In genomic region chr6:159595173-159595572, GRCh38 we compare ENCODE assay signal across 12 cellular contexts.
DNase-seq lines count a peak whose midpoint lies in the region; TF ChIP-seq lines count a peak whose summit lies in the region.
"Had no signal": no experiment of that assay in that cellular context is flagged by ENCODE, and none has a peak within 500 bp of the region (broad histone marks: within the 10 kb centered on the region; RNA-seq: fewer than 3 reads in every experiment).

No MANE protein-coding gene starts in this region.

- H2AFZ ChIP-seq in smooth muscle cell (ENCODE audit: low read depth) = no peak overlapping the region

- H3K4me1 Mint-ChIP-seq in activated CD4-positive, alpha-beta memory T cell treated with anti-CD3 and anti-CD28 coated beads for 36 hours (ENCODE audit: low read depth) = peaks cover 14% of the 10 kb centered on the region
- H3K4me1 Mint-ChIP-seq in activated CD4-positive, alpha-beta memory T cell treated with anti-CD3 and anti-CD28 coated beads, Interleukin-2, amount 10 ng/mL, durations not matched to agents 7 days and 5 days = peaks cover 2% of the 10 kb centered on the region
- H3K4me1 Mint-ChIP-seq: IgD-negative memory B cell had no signal

- H3K4me1 ChIP-seq in smooth muscle cell (ENCODE audit: low read depth) = no peaks in the 10 kb centered on the region

- no peak overlapping the region for H3K4me2 ChIP-seq in smooth muscle cell

- DNase-seq in activated CD4-positive, alpha-beta memory T cell treated with anti-CD3 and anti-CD28 coated beads for 36 hours = peak; percentile 35
- no peak for DNase-seq in activated CD4-positive, alpha-beta memory T cell treated with anti-CD3 and anti-CD28 coated beads, Interleukin-2, amount 10 ng/mL, durations not matched to agents 7 days and 5 days
- DNase-seq in T1000 (lab: John Stamatoyannopoulos, UW) (peak; percentile 65), fibroblast of mammary gland (ENCODE audit: low read depth) (peak; percentile 73), smooth muscle cell (lab: John Stamatoyannopoulos, UW; ENCODE audit: unreplicated experiment) (no peak), erythroblast (lab: John Stamatoyannopoulos, UW) (no peak), DMS79 (lab: John Stamatoyannopoulos, UW) (no peak), WERI-Rb-1 (no peak)
- DNase-seq: NCI-H526 had no signal

- peaks cover 3% of the 10 kb centered on the region for H3F3A ChIP-seq in smooth muscle cell (ENCODE audit: low read depth)

- peak overlapping the region; percentile 20 for H3K27ac Mint-ChIP-seq in activated CD4-positive, alpha-beta memory T cell treated with anti-CD3 and anti-CD28 coated beads for 36 hours
- H3K27ac Mint-ChIP-seq in activated CD4-positive, alpha-beta memory T cell treated with anti-CD3 and anti-CD28 coated beads, Interleukin-2, amount 10 ng/mL, durations not matched to agents 7 days and 5 days = no peak overlapping the region
- H3K27ac Mint-ChIP-seq: IgD-negative memory B cell had no signal

- H3K9ac ChIP-seq in smooth muscle cell (ENCODE audit: low read depth) = no peak overlapping the region

- no peaks in the 10 kb centered on the region for H3K79me2 ChIP-seq in smooth muscle cell (ENCODE audit: low read depth)

- H3K27me3 ChIP-seq in smooth muscle cell (ENCODE audit: low read depth) = no peaks in the 10 kb centered on the region
- H3K27me3 ChIP-seq in WERI-Rb-1 (ENCODE audit: insufficient read depth, low read depth, severe bottlenecking) = peaks cover 27% of the 10 kb centered on the region
- H3K27me3 ChIP-seq: suprapubic skin had no signal

- POLR2A ChIA-PET in activated CD4-positive, alpha-beta memory T cell treated with anti-CD3 and anti-CD28 coated beads for 36 hours (lab: Charles Lee) = interaction anchor here (1.2 kb wide), 1 partner anchor 85 kb away, joined by 7 read pairs; no protein-coding TSS in a partner anchor
- POLR2A ChIA-PET in activated CD4-positive, alpha-beta memory T cell treated with anti-CD3 and anti-CD28 coated beads, Interleukin-2, amount 10 ng/mL, durations not matched to agents 7 days and 5 days (lab: Charles Lee) = no interaction called here

- 85% methylated on average over 3 of the region's 3 CpGs for WGBS in smooth muscle cell (ENCODE audit: low lambda C conversion rate)

- H3K9me3 ChIP-seq in smooth muscle cell (replicated peaks; ENCODE audit: low read depth) = no peaks in the 10 kb centered on the region
- no peaks in the 10 kb centered on the region for H3K9me3 ChIP-seq in WERI-Rb-1 (ENCODE audit: severe bottlenecking)
- H3K9me3 ChIP-seq: suprapubic skin had no signal

- H3K27ac ChIP-seq in smooth muscle cell (ENCODE audit: low read depth) (peak overlapping the region; percentile 70), WERI-Rb-1 (no peak overlapping the region)
- H3K27ac ChIP-seq: suprapubic skin, VCaP had no signal

- intact Hi-C loops in activated CD4-positive, alpha-beta memory T cell treated with anti-CD3 and anti-CD28 coated beads for 36 hours (cut with micrococcal nuclease) = no loop called here

- no peak for TF ChIP-seq POLR2A in erythroblast (IDR thresholded peaks at IDR 0.05; ENCODE audit: low read length)

- H3K36me3 ChIP-seq in smooth muscle cell (ENCODE audit: low read depth) (no peaks in the 10 kb centered on the region), WERI-Rb-1 (no peaks in the 10 kb centered on the region)
- H3K36me3 ChIP-seq: suprapubic skin had no signal

- H4K20me1 ChIP-seq in smooth muscle cell (ENCODE audit: low read depth) = no peaks in the 10 kb centered on the region

- H3K4me3 Mint-ChIP-seq in activated CD4-positive, alpha-beta memory T cell treated with anti-CD3 and anti-CD28 coated beads for 36 hours = no peak overlapping the region
- H3K4me3 Mint-ChIP-seq in activated CD4-positive, alpha-beta memory T cell treated with anti-CD3 and anti-CD28 coated beads, Interleukin-2, amount 10 ng/mL, durations not matched to agents 7 days and 5 days = no peak overlapping the region
- H3K4me3 Mint-ChIP-seq: IgD-negative memory B cell had no signal

- no peaks in the 10 kb centered on the region for H3K27me3 Mint-ChIP-seq in activated CD4-positive, alpha-beta memory T cell treated with anti-CD3 and anti-CD28 coated beads for 36 hours
- peaks cover 2% of the 10 kb centered on the region for H3K27me3 Mint-ChIP-seq in activated CD4-positive, alpha-beta memory T cell treated with anti-CD3 and anti-CD28 coated beads, Interleukin-2, amount 10 ng/mL, durations not matched to agents 7 days and 5 days

- H3K9me3 Mint-ChIP-seq in activated CD4-positive, alpha-beta memory T cell treated with anti-CD3 and anti-CD28 coated beads for 36 hours = no peaks in the 10 kb centered on the region
- no peaks in the 10 kb centered on the region for H3K9me3 Mint-ChIP-seq in activated CD4-positive, alpha-beta memory T cell treated with anti-CD3 and anti-CD28 coated beads, Interleukin-2, amount 10 ng/mL, durations not matched to agents 7 days and 5 days
- H3K9me3 Mint-ChIP-seq: IgD-negative memory B cell had no signal

- H3K36me3 Mint-ChIP-seq in activated CD4-positive, alpha-beta memory T cell treated with anti-CD3 and anti-CD28 coated beads for 36 hours = no peaks in the 10 kb centered on the region
- no peaks in the 10 kb centered on the region for H3K36me3 Mint-ChIP-seq in activated CD4-positive, alpha-beta memory T cell treated with anti-CD3 and anti-CD28 coated beads, Interleukin-2, amount 10 ng/mL, durations not matched to agents 7 days and 5 days (ENCODE audit: low read depth)
- H3K36me3 Mint-ChIP-seq: IgD-negative memory B cell had no signal

- no peak overlapping the region for H3K4me3 ChIP-seq in fibroblast of mammary gland (ENCODE audit: control insufficient read depth, low read depth, low read length)
- H3K4me3 ChIP-seq in smooth muscle cell = no peak overlapping the region
- H3K4me3 ChIP-seq in WERI-Rb-1 (ENCODE audit: low read depth, low read length) = no peak overlapping the region
- H3K4me3 ChIP-seq: suprapubic skin had no signal

- TF ChIP-seq CTCF in fibroblast of mammary gland (conservative IDR thresholded peaks at IDR 0.05; ENCODE audit: control insufficient read depth, insufficient read depth, low read depth, low read length) = no peak
- TF ChIP-seq CTCF in smooth muscle cell (IDR thresholded peaks at IDR 0.05; ENCODE audit: borderline replicate concordance, insufficient read depth, poor library complexity, severe bottlenecking) = no peak
- no peak for TF ChIP-seq CTCF in WERI-Rb-1 (IDR thresholded peaks at IDR 0.05; ENCODE audit: low read depth, low read length)

- CTCF ChIA-PET in activated CD4-positive, alpha-beta memory T cell treated with anti-CD3 and anti-CD28 coated beads for 36 hours (lab: Charles Lee) = interaction anchor here (1.0 kb wide), 1 partner anchor 860 kb away, joined by 3 read pairs; no protein-coding TSS in a partner anchor
- CTCF ChIA-PET in activated CD4-positive, alpha-beta memory T cell treated with anti-CD3 and anti-CD28 coated beads, Interleukin-2, amount 10 ng/mL, durations not matched to agents 7 days and 5 days (lab: Charles Lee) = interaction anchor here (0.6 kb wide), 1 partner anchor 39 kb away, joined by 3 read pairs; no protein-coding TSS in a partner anchor

Comparison
In these comparisons a context has a peak if more than half of its experiments do, and no peak if none do; other contexts are left out.
1. DNase-seq: peak in activated CD4-positive, alpha-beta memory T cell treated with anti-CD3 and anti-CD28 coated beads for 36 hours (single experiment), T1000 (single experiment) and fibroblast of mammary gland (single experiment); none in activated CD4-positive, alpha-beta memory T cell treated with anti-CD3 and anti-CD28 coated beads, Interleukin-2, amount 10 ng/mL, durations not matched to agents 7 days and 5 days (single experiment), smooth muscle cell (single experiment), erythroblast (0 of 2), DMS79 (single experiment) and WERI-Rb-1 (single experiment).